In the genomic region with DNA sequence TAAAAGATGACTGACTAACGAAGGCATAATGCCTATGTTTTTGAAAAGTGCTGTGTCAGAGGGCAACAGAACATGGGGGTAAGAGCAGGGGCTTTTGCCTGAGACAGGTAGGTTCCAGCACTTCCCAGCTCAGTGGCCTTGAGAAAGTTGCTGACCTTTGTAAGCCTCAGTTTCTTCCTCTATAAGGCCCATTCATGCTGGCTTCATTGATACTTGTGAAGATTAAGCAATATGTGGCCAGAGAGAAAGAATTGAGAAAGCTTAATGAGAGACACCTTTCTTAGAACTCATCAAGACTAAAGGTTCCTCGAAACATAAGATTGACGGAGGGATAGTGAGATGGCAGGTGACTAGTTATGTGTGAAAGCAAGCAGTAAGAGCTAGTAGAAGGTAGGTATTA, we compare ENCODE assay signal across 1 cellular context.
TF ChIP-seq lines count a peak whose summit lies in the region.

No MANE protein-coding gene starts in this region.

TF ChIP-seq in H1, 55 proteins besides CTCF, POLR2A, EP300 and RAD21:
- TF ChIP-seq CHD2 (IDR thresholded peaks at IDR 0.05; ENCODE audit: low read length) (no peak), GTF2F1 (IDR thresholded peaks at IDR 0.05; ENCODE audit: borderline replicate concordance, low read depth, low read length) (no peak), YY1 (IDR thresholded peaks at IDR 0.05; ENCODE audit: low read depth, low read length) (no peak)
